18 cellular contexts compared by ENCODE assay signal in the genomic region with DNA sequence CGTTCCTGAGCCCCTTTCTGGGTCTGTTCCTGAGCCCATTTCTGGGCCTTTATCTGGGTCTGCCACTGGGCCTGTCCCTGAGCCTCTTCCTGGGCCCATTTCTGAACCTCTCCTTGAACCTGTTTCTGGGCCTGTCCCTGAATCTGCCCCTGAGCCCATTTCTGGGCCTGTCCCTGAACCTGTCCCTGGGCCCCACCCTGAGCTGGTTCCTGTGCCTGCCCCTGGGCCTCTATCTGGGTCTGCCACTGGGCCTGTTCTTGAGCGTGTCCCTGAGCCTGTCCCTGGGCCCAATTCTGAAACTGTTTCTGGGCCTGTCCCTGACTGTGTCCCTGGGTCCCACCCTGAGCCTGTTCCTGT. TPM values are rescaled to one million over a fixed set of nuclear protein-coding genes. Genes with fewer than 3 reads are reported as not detected.
A peak's percentile ranks its signal among the peaks of the same experiment; 100 is the strongest.
DNase-seq lines count a peak whose midpoint lies in the region; ATAC-seq and TF ChIP-seq lines count a peak whose summit lies in the region.
"Had no signal": no experiment of that assay in that cellular context is flagged by ENCODE, and none has a peak within 500 bp of the region (broad histone marks: within the 10 kb centered on the region; RNA-seq: fewer than 3 reads in every experiment).

No MANE protein-coding gene starts in this region.

- no peak overlapping the region for H3K4me3 Mint-ChIP-seq in activated T-cell treated with anti-CD3 and anti-CD28 coated beads, Interleukin-2, amount 50 U/mL, for 24 hours

- RAD21 ChIA-PET in HCT116 (lab: Charles Lee; ENCODE audit: low non-redundant PET in 1 of 2, low total read pairs in 2 of 2, uncharacterized antibody in 2 of 2, unreplicated experiment in 2 of 2): no interaction called here

- H3K79me2 ChIP-seq in HCT116 (ENCODE audit: insufficient read depth, low read length): no peaks in the 10 kb centered on the region

- TF ChIP-seq RAD21 in HCT116 (IDR thresholded peaks at IDR 0.05; ENCODE audit: low read depth): no peak

- H3K9me3 Mint-ChIP-seq in activated T-cell treated with anti-CD3 and anti-CD28 coated beads, Interleukin-2, amount 50 U/mL, for 24 hours: no peaks in the 10 kb centered on the region

- CTCF ChIA-PET in HCT116 (lab: Charles Lee): no interaction called here

- 0 out of 2 replicates have a peak, but pooled peaks have one; percentile 11 for ATAC-seq in HCT116
- ATAC-seq: A549 had no signal

- no peak overlapping the region for H2AFZ ChIP-seq in HCT116 (ENCODE audit: low read depth, low read length, poor library complexity, severe bottlenecking)

- peak; percentile 20 for DNase-seq in activated T-cell treated with anti-CD3 and anti-CD28 coated beads, Interleukin-2, amount 50 U/mL, for 24 hours
- no peak for DNase-seq in activated T-cell treated with anti-CD3 and anti-CD28 coated beads, Interleukin-2, amount 50 U/mL, for 1 hour
- DNase-seq in HCT116 (ENCODE audit: low read depth, low spot score): no peak
- peak; percentile 37 for DNase-seq in islet precursor cell
- DNase-seq in spleen: no peak
- DNase-seq in ACHN: no peak
- DNase-seq in amniotic stem cell (lab: John Stamatoyannopoulos, UW): no peak
- DNase-seq: DMS79; KBM-7; NCI-H1105 treated with DMSO at 0.1 percent for 48 hours; NCI-H1694; NCI-H2081 treated with DMSO at 0.1 percent for 48 hours; NCI-H446 treated with DMSO at 0.1 percent for 48 hours; NCI-H69; NK-92 treated with Interleukin-12 subunit alpha and Interleukin-12 subunit beta, amount 100 ng/mL, for 24 hours had no signal

- in situ Hi-C loops in ACHN (cut with HindIII; ENCODE audit: low pct_ligation_motif_present, low pct_unique_long_range_greater_than_20kb, low sequenced_read_pairs): no loop called here

- POLR2A ChIA-PET in HCT116 (lab: Charles Lee): no interaction called here

- H3K27ac ChIP-seq in HCT116 (ENCODE audit: low read depth, low read length) (no peak overlapping the region), spleen (peak overlapping the region in 6 of 8 donors; percentile 38 to 76 (median 61))
- H3K27ac ChIP-seq: A549, C4-2B, Peyer's patch had no signal

- H3K27me3 ChIP-seq in HCT116 (ENCODE audit: insufficient read depth, low read length) (peaks cover 3% of the 10 kb centered on the region; the same call in 1 of the 2 replicates), spleen (replicated peaks in 1 of 7) (peaks cover 0 to 26% (median 0%) of the 10 kb centered on the region in 7 donors)
- H3K27me3 ChIP-seq: Peyer's patch had no signal

- no TSS peak for BruUV-seq in HCT116 (replicated peaks; lab: Mats Ljungman, UMichigan)

- H3K4me2 ChIP-seq in HCT116 (ENCODE audit: low read length): no peak overlapping the region
- H3K4me2 ChIP-seq: A549 had no signal

- H3K4me1 Mint-ChIP-seq in activated T-cell treated with anti-CD3 and anti-CD28 coated beads, Interleukin-2, amount 50 U/mL, for 24 hours (ENCODE audit: low read depth): no peaks in the 10 kb centered on the region

- H4K20me1 ChIP-seq in HCT116 (ENCODE audit: insufficient read depth): no peaks in the 10 kb centered on the region

- 53 to 89% (median 76%) methylated on average over 2 of the region's 2 CpGs for WGBS in spleen, 5 donors

- H3K9me3 ChIP-seq in HCT116 (ENCODE audit: control insufficient read depth in 1 of 2, insufficient read depth in 1 of 2, low read depth in 1 of 2, low read length in 2 of 2) (no peaks in the 10 kb centered on the region), spleen (peaks cover 0 to 6% (median under 1%) of the 10 kb centered on the region in 8 donors)
- H3K9me3 ChIP-seq: A549 had no signal

- no peak overlapping the region for H3K9ac ChIP-seq in HCT116 (ENCODE audit: low read length)

- peaks cover 22% of the 10 kb centered on the region for H3K27me3 Mint-ChIP-seq in activated T-cell treated with anti-CD3 and anti-CD28 coated beads, Interleukin-2, amount 50 U/mL, for 24 hours

- H3K36me3 Mint-ChIP-seq in activated T-cell treated with anti-CD3 and anti-CD28 coated beads, Interleukin-2, amount 50 U/mL, for 24 hours (ENCODE audit: low read depth): no peaks in the 10 kb centered on the region

- peaks cover 1 to 2% of the 10 kb centered on the region in 2 experiments; a peak in 3 of 4 replicates for H3K4me1 ChIP-seq in HCT116 (ENCODE audit: control insufficient read depth in 1 of 2, insufficient read depth in 2 of 2, low read length in 2 of 2)
- H3K4me1 ChIP-seq in spleen: peaks cover 0 to 60% (median 27%) of the 10 kb centered on the region in 6 donors
- H3K4me1 ChIP-seq: A549 had no signal

- TF ChIP-seq POLR2A in HCT116 (IDR thresholded peaks at IDR 0.05; ENCODE audit: borderline replicate concordance, extremely low read depth, insufficient read depth, insufficient read length) (no peak), spleen (IDR thresholded peaks at IDR 0.05) (no peak)

- no peak overlapping the region for H3K4me3 ChIP-seq in HCT116 (replicated peaks in 1 of 2; ENCODE audit: low read depth in 1 of 2, low read length in 2 of 2)
- H3K4me3 ChIP-seq in spleen: no peak overlapping the region
- H3K4me3 ChIP-seq: A549, Peyer's patch had no signal

- H3K27ac Mint-ChIP-seq in activated T-cell treated with anti-CD3 and anti-CD28 coated beads, Interleukin-2, amount 50 U/mL, for 24 hours: no peak overlapping the region

- no peaks in the 10 kb centered on the region for H3K36me3 ChIP-seq in HCT116 (ENCODE audit: control insufficient read depth in 1 of 2, insufficient read depth in 2 of 2, low read length in 2 of 2)
- H3K36me3 ChIP-seq in spleen: no peaks in the 10 kb centered on the region
- H3K36me3 ChIP-seq: Peyer's patch had no signal

- intact Hi-C loops in HCT116 (cut with micrococcal nuclease): no loop called here
- intact Hi-C loops in spleen (cut with DNase I; ENCODE audit: low total_unique reads): no loop called here

- TF ChIP-seq CTCF in HCT116 (IDR thresholded peaks at IDR 0.05 in 2 of 3, conservative IDR thresholded peaks at IDR 0.05 in 1 of 3; ENCODE audit: borderline replicate concordance in 1 of 3, insufficient read depth in 1 of 3, low read depth in 2 of 3, low read length in 2 of 3) (no peak), spleen (IDR thresholded peaks at IDR 0.05 in 8 of 11, conservative IDR thresholded peaks at IDR 0.05 in 3 of 11) (no peak)

- H3K9me2 ChIP-seq in HCT116 (ENCODE audit: insufficient read depth): no peaks in the 10 kb centered on the region

TF ChIP-seq in HCT116, 20 proteins besides CTCF, POLR2A, EP300 and RAD21 (continues in another document):
- TF ChIP-seq EZH2 (IDR thresholded peaks at IDR 0.05) (no peak), ELF1 (IDR thresholded peaks at IDR 0.05; ENCODE audit: borderline replicate concordance, low read depth) (no peak), POLR2AphosphoS5 (IDR thresholded peaks at IDR 0.05; ENCODE audit: low read depth, low read length) (no peak), EZH2phosphoT487 (IDR thresholded peaks at IDR 0.05; ENCODE audit: borderline replicate concordance) (no peak), SIN3A (IDR thresholded peaks at IDR 0.05; ENCODE audit: low read depth) (no peak), TCF7L2 (IDR thresholded peaks at IDR 0.05; ENCODE audit: borderline replicate concordance, extremely low read depth, insufficient read depth, insufficient read length) (no peak), EGR1 (IDR thresholded peaks at IDR 0.05; ENCODE audit: low read depth) (no peak), CEBPB (IDR thresholded peaks at IDR 0.05; ENCODE audit: low read depth) (no peak), SP1 (IDR thresholded peaks at IDR 0.05; ENCODE audit: low read depth) (no peak), JUND (IDR thresholded peaks at IDR 0.05) (no peak), ZFX (IDR thresholded peaks at IDR 0.05) (no peak), YY1 (IDR thresholded peaks at IDR 0.05; ENCODE audit: extremely low read depth, insufficient replicate concordance, low read depth, low read length) (no peak), FOSL1 (IDR thresholded peaks at IDR 0.05; ENCODE audit: low read depth) (no peak)
- TF ChIP-seq, protein P1, sequence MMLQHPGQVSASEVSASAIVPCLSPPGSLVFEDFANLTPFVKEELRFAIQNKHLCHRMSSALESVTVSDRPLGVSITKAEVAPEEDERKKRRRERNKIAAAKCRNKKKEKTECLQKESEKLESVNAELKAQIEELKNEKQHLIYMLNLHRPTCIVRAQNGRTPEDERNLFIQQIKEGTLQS (IDR thresholded peaks at IDR 0.05): no peak
- TF ChIP-seq, protein P2, sequence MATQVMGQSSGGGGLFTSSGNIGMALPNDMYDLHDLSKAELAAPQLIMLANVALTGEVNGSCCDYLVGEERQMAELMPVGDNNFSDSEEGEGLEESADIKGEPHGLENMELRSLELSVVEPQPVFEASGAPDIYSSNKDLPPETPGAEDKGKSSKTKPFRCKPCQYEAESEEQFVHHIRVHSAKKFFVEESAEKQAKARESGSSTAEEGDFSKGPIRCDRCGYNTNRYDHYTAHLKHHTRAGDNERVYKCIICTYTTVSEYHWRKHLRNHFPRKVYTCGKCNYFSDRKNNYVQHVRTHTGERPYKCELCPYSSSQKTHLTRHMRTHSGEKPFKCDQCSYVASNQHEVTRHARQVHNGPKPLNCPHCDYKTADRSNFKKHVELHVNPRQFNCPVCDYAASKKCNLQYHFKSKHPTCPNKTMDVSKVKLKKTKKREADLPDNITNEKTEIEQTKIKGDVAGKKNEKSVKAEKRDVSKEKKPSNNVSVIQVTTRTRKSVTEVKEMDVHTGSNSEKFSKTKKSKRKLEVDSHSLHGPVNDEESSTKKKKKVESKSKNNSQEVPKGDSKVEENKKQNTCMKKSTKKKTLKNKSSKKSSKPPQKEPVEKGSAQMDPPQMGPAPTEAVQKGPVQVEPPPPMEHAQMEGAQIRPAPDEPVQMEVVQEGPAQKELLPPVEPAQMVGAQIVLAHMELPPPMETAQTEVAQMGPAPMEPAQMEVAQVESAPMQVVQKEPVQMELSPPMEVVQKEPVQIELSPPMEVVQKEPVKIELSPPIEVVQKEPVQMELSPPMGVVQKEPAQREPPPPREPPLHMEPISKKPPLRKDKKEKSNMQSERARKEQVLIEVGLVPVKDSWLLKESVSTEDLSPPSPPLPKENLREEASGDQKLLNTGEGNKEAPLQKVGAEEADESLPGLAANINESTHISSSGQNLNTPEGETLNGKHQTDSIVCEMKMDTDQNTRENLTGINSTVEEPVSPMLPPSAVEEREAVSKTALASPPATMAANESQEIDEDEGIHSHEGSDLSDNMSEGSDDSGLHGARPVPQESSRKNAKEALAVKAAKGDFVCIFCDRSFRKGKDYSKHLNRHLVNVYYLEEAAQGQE (IDR thresholded peaks at IDR 0.05; ENCODE audit: low read depth): no peak
- TF ChIP-seq, protein P3, sequence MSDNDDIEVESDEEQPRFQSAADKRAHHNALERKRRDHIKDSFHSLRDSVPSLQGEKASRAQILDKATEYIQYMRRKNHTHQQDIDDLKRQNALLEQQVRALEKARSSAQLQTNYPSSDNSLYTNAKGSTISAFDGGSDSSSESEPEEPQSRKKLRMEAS (IDR thresholded peaks at IDR 0.05): no peak

RNA-seq across cellular contexts. Expression of a gene that starts 40.4 kb away (rescaled TPM):
- 30.3 TPM for total RNA-seq in HCT116 (2021; ENCODE audit: unreplicated experiment)
- polyA plus RNA-seq in HCT116 (2012): 14.0 and 20.9 TPM in 2 replicates
- 10 to 100 TPM in 1 of 7 donors, 1 to 10 TPM in 6; 4.0 to 10.5 (median 6.1) TPM for total RNA-seq in spleen
- 1 to 10 TPM; 2.0 to 5.5 (median 2.3) TPM for polyA plus RNA-seq in spleen

RNA-seq across cellular contexts. Expression of a gene that starts 48.9 kb away (rescaled TPM):
- total RNA-seq in HCT116 (2021; ENCODE audit: unreplicated experiment) (12.6 TPM), spleen (1 to 10 TPM in 6 of 7 donors, under 1 TPM in 1; 0.74 to 4.3 (median 2.0) TPM)
- 11.4 and 11.8 TPM in 2 replicates for polyA plus RNA-seq in HCT116 (2012)
- 1 to 10 TPM in 1 of 3 donors, under 1 TPM in 2; 0.52 to 1.1 (median 0.68) TPM for polyA plus RNA-seq in spleen

Comparison
In these comparisons a context has a peak if more than half of its experiments do, and no peak if none do; other contexts are left out.
1. DNase-seq: peak in activated T-cell treated with anti-CD3 and anti-CD28 coated beads, Interleukin-2, amount 50 U/mL, for 24 hours (single experiment) and islet precursor cell (single experiment); none in activated T-cell treated with anti-CD3 and anti-CD28 coated beads, Interleukin-2, amount 50 U/mL, for 1 hour (single experiment), HCT116 (single experiment), spleen (single experiment), ACHN (single experiment) and amniotic stem cell (single experiment).